Comparison of ENCODE assay signal across 16 cellular contexts in genomic region chr7:17625038-17625437, GRCh38.
DNase-seq lines count a peak whose midpoint lies in the region; ATAC-seq and TF ChIP-seq lines count a peak whose summit lies in the region.
"Had no signal": no experiment of that assay in that cellular context is flagged by ENCODE, and none has a peak within 500 bp of the region (broad histone marks: within the 10 kb centered on the region; RNA-seq: fewer than 3 reads in every experiment).

No MANE protein-coding gene starts in this region.

- no peak for DNase-seq in activated CD4-positive, alpha-beta T cell treated with anti-CD3 and anti-CD28 coated beads for 36 hours
- DNase-seq in activated CD4-positive, alpha-beta T cell treated with anti-CD3 and anti-CD28 coated beads for 4 hours, result no peak
- DNase-seq in SK-N-SH (no peak), fibroblast of peridontal ligament (ENCODE audit: extremely low read depth) (peak; percentile 86), stromal cell of bone marrow (ENCODE audit: low read depth) (peak; percentile 77), GM19240 (ENCODE audit: insufficient read length, low spot score) (no peak)
- DNase-seq: activated CD4-positive, alpha-beta T cell treated with anti-CD3 and anti-CD28 coated beads, Interleukin-2, amount 50 U/mL, for 48 hours; activated effector memory CD4-positive, alpha-beta T cell treated with Interleukin-2 at 50 U/mL for 16 hours; DND-41; Kasumi-1; NCI-H2029 treated with DMSO at 0.1 percent for 48 hours; stimulated activated CD4-positive, alpha-beta T cell treated with anti-CD3 and anti-CD28 coated beads, Interleukin-15, amount 100 ng/mL, for 24 hours; T-helper 17 cell; upper lobe of right lung had no signal

- no peaks in the 10 kb centered on the region for H3K79me2 ChIP-seq in SK-N-SH (ENCODE audit: insufficient read depth)

- H2AFZ ChIP-seq in SK-N-SH (ENCODE audit: low read depth), result no peak overlapping the region

- POLR2A ChIA-PET in activated CD4-positive, alpha-beta T cell treated with anti-CD3 and anti-CD28 coated beads for 36 hours (lab: Charles Lee), result no interaction called here
- POLR2A ChIA-PET in SK-N-SH (lab: Yijun Ruan, JAX), result no interaction called here

- H3K4me1 ChIP-seq in SK-N-SH (ENCODE audit: control insufficient read depth in 1 of 2, insufficient read depth in 2 of 2, low read depth in 1 of 2, low read length in 1 of 2), result no peaks in the 10 kb centered on the region; a peak in 1 of 4 replicates

- peak overlapping the region in 1 of 2 experiments; percentile 16; a peak in 2 of 4 replicates for H3K27ac ChIP-seq in SK-N-SH (ENCODE audit: low read depth in 2 of 2, low read length in 1 of 2)
- H3K27ac ChIP-seq: upper lobe of right lung had no signal

- peaks cover 3% of the 10 kb centered on the region for H3K27me3 Mint-ChIP-seq in activated CD4-positive, alpha-beta T cell treated with anti-CD3 and anti-CD28 coated beads for 36 hours

- H4K20me1 ChIP-seq in SK-N-SH (ENCODE audit: insufficient read depth), result no peaks in the 10 kb centered on the region

- TF ChIP-seq EP300 in SK-N-SH (IDR thresholded peaks at IDR 0.05; ENCODE audit: borderline replicate concordance in 1 of 2, low read depth in 1 of 2, low read length in 1 of 2), result no peak

- no peak overlapping the region for H3K9ac ChIP-seq in SK-N-SH

- H3K9me2 ChIP-seq in SK-N-SH, result no peaks in the 10 kb centered on the region

- no peaks in the 10 kb centered on the region for H3F3A ChIP-seq in SK-N-SH (replicated peaks; ENCODE audit: insufficient read depth)

- H3K4me3 ChIP-seq in SK-N-SH (ENCODE audit: low read depth in 2 of 2, low read length in 1 of 2), result no peak overlapping the region
- H3K4me3 ChIP-seq: upper lobe of right lung had no signal

- CTCF ChIA-PET in activated CD4-positive, alpha-beta T cell treated with anti-CD3 and anti-CD28 coated beads for 36 hours (lab: Charles Lee), result no interaction called here
- CTCF ChIA-PET in SK-N-SH (lab: Yijun Ruan, JAX), result interaction anchor here (1.5 to 2.5 kb wide), 3 partner anchors 8 to 16 kb away, joined by 3 to 11 read pairs (median 4); no protein-coding TSS in a partner anchor

- no peaks in the 10 kb centered on the region for H3K36me3 ChIP-seq in SK-N-SH (replicated peaks in 1 of 2; ENCODE audit: control insufficient read depth in 1 of 2, insufficient read depth in 2 of 2, low read length in 1 of 2)
- H3K36me3 ChIP-seq: upper lobe of right lung had no signal

- H3K36me3 Mint-ChIP-seq in activated CD4-positive, alpha-beta T cell treated with anti-CD3 and anti-CD28 coated beads for 36 hours (ENCODE audit: low read depth), result no peaks in the 10 kb centered on the region

- no peaks in the 10 kb centered on the region for H3K9me3 Mint-ChIP-seq in activated CD4-positive, alpha-beta T cell treated with anti-CD3 and anti-CD28 coated beads for 36 hours (ENCODE audit: low read depth)

- intact Hi-C loops in activated CD4-positive, alpha-beta T cell treated with anti-CD3 and anti-CD28 coated beads for 36 hours (cut with DNase I, micrococcal nuclease), result no loop called here

- peak; percentile 42 for ATAC-seq in activated CD4-positive, alpha-beta T cell treated with anti-CD3 and anti-CD28 coated beads for 36 hours
- no peak for ATAC-seq in HG03108 (IDR thresholded peaks at IDR 0.05; ENCODE audit: unreplicated experiment)
- ATAC-seq in esophagus mucosa, result no peak
- ATAC-seq: T-helper 17 cell, upper lobe of right lung had no signal

- no peaks in the 10 kb centered on the region for H3K27me3 ChIP-seq in SK-N-SH (ENCODE audit: insufficient read depth)
- H3K27me3 ChIP-seq: upper lobe of right lung had no signal

- no peak overlapping the region for H3K4me2 ChIP-seq in SK-N-SH

- no peaks in the 10 kb centered on the region for H3K9me3 ChIP-seq in SK-N-SH
- H3K9me3 ChIP-seq: upper lobe of right lung had no signal

- no peak for TF ChIP-seq RAD21 in SK-N-SH (IDR thresholded peaks at IDR 0.05; ENCODE audit: low read length)

- WGBS in SK-N-SH (ENCODE audit: low lambda C conversion rate), result 24% methylated on average over 3 of the region's 3 CpGs

- TF ChIP-seq CTCF in SK-N-SH (IDR thresholded peaks at IDR 0.05), result no peak

- H3K4me1 Mint-ChIP-seq in activated CD4-positive, alpha-beta T cell treated with anti-CD3 and anti-CD28 coated beads for 36 hours, result no peaks in the 10 kb centered on the region
- H3K4me1 Mint-ChIP-seq: T-helper 17 cell had no signal

- H3K27ac Mint-ChIP-seq in activated CD4-positive, alpha-beta T cell treated with anti-CD3 and anti-CD28 coated beads for 36 hours, result no peak overlapping the region
- H3K27ac Mint-ChIP-seq: T-helper 17 cell had no signal

- no peak overlapping the region for H3K4me3 Mint-ChIP-seq in activated CD4-positive, alpha-beta T cell treated with anti-CD3 and anti-CD28 coated beads for 36 hours
- H3K4me3 Mint-ChIP-seq: T-helper 17 cell had no signal

TF ChIP-seq in SK-N-SH, 30 proteins besides CTCF, POLR2A, EP300 and RAD21:
- no peak for TF ChIP-seq IRF3 (IDR thresholded peaks at IDR 0.05; ENCODE audit: low read depth, low read length)
- peak; percentile 18; the same call in 1 of the 2 replicates for TF ChIP-seq FOSL2 (IDR thresholded peaks at IDR 0.05; ENCODE audit: borderline replicate concordance, low read depth)
- peak; percentile 28; the same call in 1 of the 2 replicates for TF ChIP-seq JUND (IDR thresholded peaks at IDR 0.05)

Comparison
In these comparisons a context has a peak if more than half of its experiments do, and no peak if none do; other contexts are left out.
1. DNase-seq: peak in fibroblast of peridontal ligament (single experiment) and stromal cell of bone marrow (single experiment); none in activated CD4-positive, alpha-beta T cell treated with anti-CD3 and anti-CD28 coated beads for 36 hours (single experiment), activated CD4-positive, alpha-beta T cell treated with anti-CD3 and anti-CD28 coated beads for 4 hours (0 of 2), SK-N-SH (single experiment) and GM19240 (single experiment).